Comparison of ENCODE assay signal across 24 cellular contexts in genomic region chr4:19523964-19524363, GRCh38.
DNase-seq lines count a peak whose midpoint lies in the region; ATAC-seq, FAIRE-seq and TF ChIP-seq lines count a peak whose summit lies in the region.
"Had no signal": no experiment of that assay in that cellular context is flagged by ENCODE, and none has a peak within 500 bp of the region (broad histone marks: within the 10 kb centered on the region; RNA-seq: fewer than 3 reads in every experiment).

No MANE protein-coding gene starts in this region.

- peak; percentile 42 for DNase-seq in ELR (ENCODE audit: low read depth)
- DNase-seq in M059J (ENCODE audit: low read depth): peak; percentile 23
- DNase-seq in bronchial epithelial cell (ENCODE audit: low read depth): peak; percentile 10
- DNase-seq in NOMO-1 treated with dmso at 0.1 percent for 144 hours (lab: John Stamatoyannopoulos, UW; ENCODE audit: unreplicated experiment): no peak
- no peak for DNase-seq in glomerular visceral epithelial cell (ENCODE audit: extremely low spot score)
- DNase-seq: BE2C; C1 segment of cervical spinal cord; CD4-positive, alpha-beta memory T cell; CD4-positive, CD25-positive, alpha-beta regulatory T cell; CD8-positive, alpha-beta memory T cell; COR-L47; DMS 273 treated with DMSO at 0.1 percent for 48 hours; DMS153; DMS53; DMS79; DND-41; EL; GF-D8 had no signal

- no peak for TF ChIP-seq CTCF in bronchial epithelial cell (IDR thresholded peaks at IDR 0.05; ENCODE audit: insufficient read depth, low read length, severe bottlenecking)

- no peaks in the 10 kb centered on the region for H3K36me3 ChIP-seq in bronchial epithelial cell (ENCODE audit: control insufficient read depth, insufficient read depth, low read length)
- H3K36me3 ChIP-seq: BE2C, BLaER1 had no signal

- no peaks in the 10 kb centered on the region for H3K27me3 ChIP-seq in bronchial epithelial cell (ENCODE audit: control insufficient read depth, insufficient read depth, low read length)
- H3K27me3 ChIP-seq: BE2C, BLaER1 had no signal

- ATAC-seq in GM19023 (IDR thresholded peaks at IDR 0.05; ENCODE audit: unreplicated experiment): no peak
- ATAC-seq: A549 had no signal

- FAIRE-seq in bronchial epithelial cell (lab: Jason Lieb, UNC): no peak
- FAIRE-seq: A549, G401.6, GM12891, GM19239 had no signal

- no peak overlapping the region for H3K4me3 ChIP-seq in bronchial epithelial cell (ENCODE audit: low read depth, low read length)
- H3K4me3 ChIP-seq: A549, BLaER1 had no signal

Comparison
In these comparisons a context has a peak if more than half of its experiments do, and no peak if none do; other contexts are left out.
1. DNase-seq: peak in ELR (single experiment), M059J (single experiment) and bronchial epithelial cell (single experiment); none in NOMO-1 treated with dmso at 0.1 percent for 144 hours (single experiment) and glomerular visceral epithelial cell (single experiment).